Comparison of ENCODE assay signal across 7 cellular contexts in genomic region chr12:118015944-118016343, GRCh38. TPM values are rescaled to one million over a fixed set of nuclear protein-coding genes. Genes with fewer than 3 reads are reported as not detected.
A peak's percentile ranks its signal among the peaks of the same experiment; 100 is the strongest.
DNase-seq lines count a peak whose midpoint lies in the region; ATAC-seq and TF ChIP-seq lines count a peak whose summit lies in the region.

No MANE protein-coding gene starts in this region.

- no peaks in the 10 kb centered on the region; the same call in none of the 2 replicates for H3K27me3 Mint-ChIP-seq in H9 (ENCODE audit: low read depth)
- no peaks in the 10 kb centered on the region for H3K27me3 Mint-ChIP-seq in stimulated activated memory B cell treated with anti-CD40 and anti-IgM and Interleukin-4, amounts not matched to agents 10 μg/mL and 1 μg/mL and 100 μg/mL, for 72 hours

- TF ChIP-seq CTCF in H9 (conservative IDR thresholded peaks at IDR 0.05) (no peak), WI38 (IDR thresholded peaks at IDR 0.05; ENCODE audit: low read depth, low read length) (no peak)

- peaks cover 0 to 3% of the 10 kb centered on the region in 2 experiments; a peak in 2 of 5 replicates for H3K9me3 Mint-ChIP-seq in H9
- peaks cover 3% of the 10 kb centered on the region for H3K9me3 Mint-ChIP-seq in stimulated activated memory B cell treated with anti-CD40 and anti-IgM and Interleukin-4, amounts not matched to agents 10 μg/mL and 1 μg/mL and 100 μg/mL, for 72 hours

- no peak overlapping the region for H3K9ac ChIP-seq in H9 (ENCODE audit: extremely low read depth, insufficient read length, low read length)
- no peak overlapping the region for H3K9ac ChIP-seq in iPS-18a (ENCODE audit: low read length)

- peak overlapping the region; percentile 11 for H2AFZ ChIP-seq in H9 (ENCODE audit: low read length)

- no peak overlapping the region for H2AK5ac ChIP-seq in H9 (ENCODE audit: insufficient read length, low read length)

- H3K27ac Mint-ChIP-seq in H9 = peak overlapping the region in 1 of 3 experiments; percentile 40; a peak in 1 of 7 replicates
- H3K27ac Mint-ChIP-seq in stimulated activated memory B cell treated with anti-CD40 and anti-IgM and Interleukin-4, amounts not matched to agents 10 μg/mL and 1 μg/mL and 100 μg/mL, for 72 hours = peak overlapping the region; percentile 89

- H3K4me3 ChIP-seq in WI38 (ENCODE audit: low read depth, low read length) = peak overlapping the region; percentile 83
- H3K4me3 ChIP-seq in iPS-18a (ENCODE audit: low read length) = peak overlapping the region; percentile 90

- H4K20me1 ChIP-seq in H9 (ENCODE audit: control insufficient read depth, insufficient read depth, insufficient read length) = no peaks in the 10 kb centered on the region

- H3K27me3 ChIP-seq in H9 (ENCODE audit: insufficient read depth, low read length) = no peaks in the 10 kb centered on the region
- H3K27me3 ChIP-seq in iPS-18a (ENCODE audit: control insufficient read depth, insufficient read depth, low read length) = no peaks in the 10 kb centered on the region

- no peak overlapping the region for H3T11ph ChIP-seq in H9 (ENCODE audit: low read length)

- H2BK5ac ChIP-seq in H9 (ENCODE audit: insufficient read length, low read length) = no peak overlapping the region

- H3K36me3 ChIP-seq in iPS-18a (ENCODE audit: control insufficient read depth, low read depth, low read length) = peaks cover 21% of the 10 kb centered on the region

- H3K23me2 ChIP-seq in H9 (ENCODE audit: insufficient read length, low read depth, low read length, poor library complexity, severe bottlenecking) = no peaks in the 10 kb centered on the region

- H3K9me3 ChIP-seq in H9 (ENCODE audit: control insufficient read depth, low read depth, low read length) (no peaks in the 10 kb centered on the region), iPS-18a (ENCODE audit: control insufficient read depth, low read depth, low read length) (no peaks in the 10 kb centered on the region)

- H3K4me1 ChIP-seq in H9 (ENCODE audit: insufficient read depth, low read length) (no peaks in the 10 kb centered on the region), iPS-18a (ENCODE audit: control insufficient read depth, low read depth, low read length) (peaks cover 8% of the 10 kb centered on the region)

- H2BK20ac ChIP-seq in H9 (ENCODE audit: low read depth, low read length, poor library complexity, severe bottlenecking) = no peak overlapping the region

- H3K56ac ChIP-seq in H9 (ENCODE audit: insufficient read length, low read depth, low read length) = no peak overlapping the region

- no peak overlapping the region for H2BK12ac ChIP-seq in H9 (ENCODE audit: insufficient read length, low read depth, low read length)

- no peak overlapping the region for H2BK120ac ChIP-seq in H9 (ENCODE audit: low read depth, low read length, poor library complexity, severe bottlenecking)

- no peak for ATAC-seq in stimulated activated memory B cell treated with anti-CD40 and anti-IgM and Interleukin-4, amounts not matched to agents 10 μg/mL and 1 μg/mL and 100 μg/mL, for 72 hours
- ATAC-seq in HG03159 (IDR thresholded peaks at IDR 0.05; ENCODE audit: unreplicated experiment) = no peak

- no peak overlapping the region for H4K91ac ChIP-seq in H9 (ENCODE audit: insufficient read length, low read depth, low read length)

- H3K14ac ChIP-seq in H9 (ENCODE audit: insufficient read depth, low read length) = no peak overlapping the region

- no peak overlapping the region for H4K5ac ChIP-seq in H9 (ENCODE audit: insufficient read length, low read depth, low read length)

- peaks cover 15 to 28% (median 26%) of the 10 kb centered on the region in 3 experiments; a peak in 6 of 7 replicates for H3K36me3 Mint-ChIP-seq in H9 (ENCODE audit: insufficient read depth in 1 of 3, low read depth in 3 of 3)
- H3K36me3 Mint-ChIP-seq in stimulated activated memory B cell treated with anti-CD40 and anti-IgM and Interleukin-4, amounts not matched to agents 10 μg/mL and 1 μg/mL and 100 μg/mL, for 72 hours = peaks cover 21% of the 10 kb centered on the region

- no peak overlapping the region for H3K4me2 ChIP-seq in H9 (ENCODE audit: insufficient read depth, insufficient read length, low read length)

- H3K4ac ChIP-seq in H9 (ENCODE audit: low read depth, low read length) = no peak overlapping the region

- WGBS in H9 (ENCODE audit: extremely low coverage, insufficient read length, low lambda C conversion rate) = no CpG with 5 or more reads among the region's 9 CpGs

- H3K27ac ChIP-seq in H9 (ENCODE audit: insufficient read length, low read depth, low read length) (no peak overlapping the region), iPS-18a (ENCODE audit: low read length) (no peak overlapping the region)

- peaks cover 5 to 14% of the 10 kb centered on the region in 2 experiments for H3K4me1 Mint-ChIP-seq in H9
- peaks cover 22% of the 10 kb centered on the region for H3K4me1 Mint-ChIP-seq in stimulated activated memory B cell treated with anti-CD40 and anti-IgM and Interleukin-4, amounts not matched to agents 10 μg/mL and 1 μg/mL and 100 μg/mL, for 72 hours

- H3K79me1 ChIP-seq in H9 (ENCODE audit: insufficient read depth, low read depth, low read length, poor library complexity, severe bottlenecking) = peaks cover 8% of the 10 kb centered on the region

- peak overlapping the region; percentile 80 to 86 for H3K4me3 Mint-ChIP-seq in H9
- peak overlapping the region; percentile 92 for H3K4me3 Mint-ChIP-seq in stimulated activated memory B cell treated with anti-CD40 and anti-IgM and Interleukin-4, amounts not matched to agents 10 μg/mL and 1 μg/mL and 100 μg/mL, for 72 hours

- H2BK15ac ChIP-seq in H9 (ENCODE audit: low read depth, low read length) = no peak overlapping the region

- H4K8ac ChIP-seq in H9 (replicated peaks; ENCODE audit: insufficient read length, low read depth, low read length) = no peak overlapping the region

- DNase-seq in H9 (no peak), NCI-H345 treated with DMSO at 0.1 percent for 48 hours (lab: John Stamatoyannopoulos, UW; ENCODE audit: unreplicated experiment) (no peak), mesenteric fat pad (ENCODE audit: low spot score) (no peak)

- H3K23ac ChIP-seq in H9 (ENCODE audit: insufficient read length, low read depth, low read length) = no peak overlapping the region

- 0 out of 2 replicates have a peak, but pooled peaks cover 2% of the 10 kb centered on the region for H3K79me2 ChIP-seq in H9 (ENCODE audit: insufficient read depth, low read length)

- no peak overlapping the region for H3K18ac ChIP-seq in H9 (ENCODE audit: insufficient read length, low read depth, low read length)

RNA-seq across cellular contexts. Expression of gene RFC5, which starts 0.6 kb away (rescaled TPM):
- total RNA-seq in H9 (2021) = 47.2 and 50.4 TPM in 2 replicates
- total RNA-seq in mesenteric fat pad = 5.7 TPM

RNA-seq across cellular contexts. Expression of gene WSB2, which starts 45.0 kb away (rescaled TPM):
- 58.6 and 61.4 TPM in 2 replicates for total RNA-seq in H9 (2021)
- 122 TPM for total RNA-seq in mesenteric fat pad

RNA-seq across cellular contexts. Expression of gene KSR2, which starts 47.2 kb away (rescaled TPM):
- total RNA-seq in H9 (2021) = 1.3 and 1.4 TPM in 2 replicates
- total RNA-seq in mesenteric fat pad = not detected
